Comparison of ENCODE assay signal across 13 cellular contexts in genomic region chr2:233855345-233855744, GRCh38. TPM values are rescaled to one million over a fixed set of nuclear protein-coding genes. Genes with fewer than 3 reads are reported as not detected.
DNase-seq lines count a peak whose midpoint lies in the region; ATAC-seq and TF ChIP-seq lines count a peak whose summit lies in the region.
"Had no signal": no experiment of that assay in that cellular context is flagged by ENCODE, and none has a peak within 500 bp of the region (broad histone marks: within the 10 kb centered on the region; RNA-seq: fewer than 3 reads in every experiment).

No MANE protein-coding gene starts in this region.

- no peaks in the 10 kb centered on the region for H3K9me3 Mint-ChIP-seq in activated naive CD4-positive, alpha-beta T cell treated with anti-CD3 and anti-CD28 coated beads, Interleukin-2, amount 50 U/mL, for 24 hours
- no peaks in the 10 kb centered on the region for H3K9me3 Mint-ChIP-seq in activated naive CD4-positive, alpha-beta T cell treated with anti-CD3 and anti-CD28 coated beads, Interleukin-2, amount 50 U/mL, for 72 hours
- no peaks in the 10 kb centered on the region for H3K9me3 Mint-ChIP-seq in T-cell
- H3K9me3 Mint-ChIP-seq in glutamatergic neuron (ENCODE audit: unreplicated experiment): no peaks in the 10 kb centered on the region
- no peaks in the 10 kb centered on the region for H3K9me3 Mint-ChIP-seq in stimulated activated memory B cell treated with anti-CD40 and anti-IgM and Interleukin-4, amounts not matched to agents 10 μg/mL and 1 μg/mL and 100 μg/mL, for 72 hours

- CTCF ChIA-PET in T-cell (lab: Charles Lee): no interaction called here

- no peak for TF ChIP-seq CTCF in glutamatergic neuron (IDR thresholded peaks at IDR 0.05; ENCODE audit: partially characterized antibody, unreplicated experiment)

- no peaks in the 10 kb centered on the region for H3K36me3 Mint-ChIP-seq in activated naive CD4-positive, alpha-beta T cell treated with anti-CD3 and anti-CD28 coated beads, Interleukin-2, amount 50 U/mL, for 24 hours
- peaks cover 33 to 34% of the 10 kb centered on the region in 2 donors for H3K36me3 Mint-ChIP-seq in activated naive CD4-positive, alpha-beta T cell treated with anti-CD3 and anti-CD28 coated beads, Interleukin-2, amount 50 U/mL, for 72 hours
- H3K36me3 Mint-ChIP-seq in T-cell (no peaks in the 10 kb centered on the region), glutamatergic neuron (ENCODE audit: unreplicated experiment) (no peaks in the 10 kb centered on the region)
- H3K36me3 Mint-ChIP-seq in stimulated activated memory B cell treated with anti-CD40 and anti-IgM and Interleukin-4, amounts not matched to agents 10 μg/mL and 1 μg/mL and 100 μg/mL, for 72 hours: peaks cover 4% of the 10 kb centered on the region

- H3K4me3 Mint-ChIP-seq in activated naive CD4-positive, alpha-beta T cell treated with anti-CD3 and anti-CD28 coated beads, Interleukin-2, amount 50 U/mL, for 24 hours: peak overlapping the region; percentile 24
- H3K4me3 Mint-ChIP-seq in T-cell: peak overlapping the region; percentile 24 to 86 (median 35)
- H3K4me3 Mint-ChIP-seq in glutamatergic neuron (ENCODE audit: unreplicated experiment): peak overlapping the region; percentile 98
- peak overlapping the region; percentile 87 for H3K4me3 Mint-ChIP-seq in stimulated activated memory B cell treated with anti-CD40 and anti-IgM and Interleukin-4, amounts not matched to agents 10 μg/mL and 1 μg/mL and 100 μg/mL, for 72 hours

- no peak for DNase-seq in activated naive CD4-positive, alpha-beta T cell treated with anti-CD3 and anti-CD28 coated beads, Interleukin-2, amount 50 U/mL, for 72 hours (ENCODE audit: low spot score in 2 of 2)
- DNase-seq in T-cell (no peak), glutamatergic neuron (no peak), NCI-H1436 treated with DMSO at 0.1 percent for 48 hours (lab: John Stamatoyannopoulos, UW) (no peak), NCI-H1436 (lab: John Stamatoyannopoulos, UW) (no peak), GM19238 (ENCODE audit: insufficient read length, low spot score) (no peak)
- DNase-seq: caudate nucleus; foreskin keratinocyte; NCI-H1417; stimulated activated CD4-positive, alpha-beta T cell treated with anti-CD3 and anti-CD28 coated beads, Interleukin-1b, Interleukin-23, amount 100 ng/mL, for 48 hours; testis had no signal

- no peak overlapping the region for H3K27ac Mint-ChIP-seq in activated naive CD4-positive, alpha-beta T cell treated with anti-CD3 and anti-CD28 coated beads, Interleukin-2, amount 50 U/mL, for 24 hours
- H3K27ac Mint-ChIP-seq in activated naive CD4-positive, alpha-beta T cell treated with anti-CD3 and anti-CD28 coated beads, Interleukin-2, amount 50 U/mL, for 72 hours: peak overlapping the region in 1 of 2 donors; percentile 90
- H3K27ac Mint-ChIP-seq in T-cell (peak overlapping the region in 1 of 2 donors; percentile 4), glutamatergic neuron (ENCODE audit: unreplicated experiment) (no peak overlapping the region)
- H3K27ac Mint-ChIP-seq in stimulated activated memory B cell treated with anti-CD40 and anti-IgM and Interleukin-4, amounts not matched to agents 10 μg/mL and 1 μg/mL and 100 μg/mL, for 72 hours: no peak overlapping the region

- peaks cover 17% of the 10 kb centered on the region for H3K4me1 Mint-ChIP-seq in activated naive CD4-positive, alpha-beta T cell treated with anti-CD3 and anti-CD28 coated beads, Interleukin-2, amount 50 U/mL, for 24 hours
- H3K4me1 Mint-ChIP-seq in T-cell (peaks cover 13 to 25% (median 24%) of the 10 kb centered on the region in 3 donors), glutamatergic neuron (ENCODE audit: low read depth, unreplicated experiment) (peaks cover 6% of the 10 kb centered on the region)
- H3K4me1 Mint-ChIP-seq in stimulated activated memory B cell treated with anti-CD40 and anti-IgM and Interleukin-4, amounts not matched to agents 10 μg/mL and 1 μg/mL and 100 μg/mL, for 72 hours: peaks cover 10% of the 10 kb centered on the region

- H3K27me3 Mint-ChIP-seq in activated naive CD4-positive, alpha-beta T cell treated with anti-CD3 and anti-CD28 coated beads, Interleukin-2, amount 50 U/mL, for 24 hours: peaks cover 3% of the 10 kb centered on the region
- H3K27me3 Mint-ChIP-seq in T-cell (peaks cover 3 to 4% of the 10 kb centered on the region in 2 donors), glutamatergic neuron (ENCODE audit: unreplicated experiment) (peaks cover 5% of the 10 kb centered on the region)
- peaks cover 18% of the 10 kb centered on the region for H3K27me3 Mint-ChIP-seq in stimulated activated memory B cell treated with anti-CD40 and anti-IgM and Interleukin-4, amounts not matched to agents 10 μg/mL and 1 μg/mL and 100 μg/mL, for 72 hours

- no peak for ATAC-seq in activated naive CD4-positive, alpha-beta T cell treated with anti-CD3 and anti-CD28 coated beads, Interleukin-2, amount 50 U/mL, for 72 hours
- no peak for ATAC-seq in T-cell (replicated peaks in 1 of 4)
- ATAC-seq in stimulated activated memory B cell treated with anti-CD40 and anti-IgM and Interleukin-4, amounts not matched to agents 10 μg/mL and 1 μg/mL and 100 μg/mL, for 72 hours: no peak

- POLR2A ChIA-PET in T-cell (lab: Charles Lee): no interaction called here

RNA-seq across cellular contexts. Expression of gene HJURP, which starts 1.0 kb away (rescaled TPM):
- total RNA-seq in activated naive CD4-positive, alpha-beta T cell treated with anti-CD3 and anti-CD28 coated beads, Interleukin-2, amount 50 U/mL, for 72 hours: 100 to 1,000 TPM in 1 of 2 donors, 10 to 100 TPM in 1; 77.3 to 195 TPM
- total RNA-seq in T-cell (1 to 10 TPM in 3 of 5 donors, under 1 TPM in 2; 0.33 to 1.7 (median 1.1) TPM), glutamatergic neuron (ENCODE audit: unreplicated experiment) (6.9 TPM)

Comparison
In these comparisons a context has a peak if more than half of its experiments do, and no peak if none do; other contexts are left out.
1. H3K4me3 Mint-ChIP-seq: peak in every context shown above with its lines; median percentile 98 in glutamatergic neuron; 87 in stimulated activated memory B cell treated with anti-CD40 and anti-IgM and Interleukin-4, amounts not matched to agents 10 μg/mL and 1 μg/mL and 100 μg/mL, for 72 hours; 35 in T-cell; 24 in activated naive CD4-positive, alpha-beta T cell treated with anti-CD3 and anti-CD28 coated beads, Interleukin-2, amount 50 U/mL, for 24 hours.